8 cellular contexts compared by ENCODE assay signal in the genomic region with DNA sequence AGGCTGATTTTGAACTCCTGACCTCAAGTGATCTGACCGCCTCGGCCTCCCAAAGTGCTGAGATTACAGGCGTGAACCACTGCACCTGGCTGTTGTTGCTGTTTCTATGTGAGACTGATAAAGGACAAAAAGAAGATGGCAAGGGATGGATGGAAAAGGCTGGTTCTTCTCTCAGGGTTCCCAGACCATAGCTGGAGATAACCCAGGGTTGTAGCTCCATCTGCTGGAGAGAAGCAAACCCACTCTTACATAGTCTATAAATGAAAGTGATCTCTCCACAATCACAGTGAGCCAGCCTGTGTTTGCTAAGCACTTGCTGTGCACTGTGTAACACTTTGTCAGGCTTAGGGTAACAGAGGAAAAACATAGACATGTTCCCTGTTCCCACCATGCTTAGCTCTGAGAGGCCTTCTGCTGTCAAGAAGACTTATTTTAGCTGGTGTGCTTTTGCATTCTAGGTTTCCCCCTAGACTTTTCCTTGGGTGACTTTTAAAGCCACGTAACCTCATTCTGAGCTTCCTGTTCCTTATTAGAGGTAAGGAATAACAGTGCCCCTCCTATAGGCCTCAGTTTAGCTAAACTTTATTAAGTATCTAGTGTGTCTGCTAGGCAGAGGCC. TPM values are rescaled to one million over a fixed set of nuclear protein-coding genes. Genes with fewer than 3 reads are reported as not detected.
DNase-seq lines count a peak whose midpoint lies in the region; ATAC-seq and TF ChIP-seq lines count a peak whose summit lies in the region.

No MANE protein-coding gene starts in this region.

- no peaks in the 10 kb centered on the region for H3K9me3 Mint-ChIP-seq in CD8-positive, alpha-beta T cell
- H3K9me3 Mint-ChIP-seq in endodermal cell: no peaks in the 10 kb centered on the region

- POLR2A ChIA-PET in CD8-positive, alpha-beta T cell (lab: Charles Lee): interaction anchor here (0.6 kb wide), 1 partner anchor 68 kb away, joined by 4 read pairs; no protein-coding TSS in a partner anchor

- no peak overlapping the region for H3K4me3 ChIP-seq in CD8-positive, alpha-beta T cell (ENCODE audit: low read depth, low read length)
- no peak overlapping the region for H3K4me3 ChIP-seq in endodermal cell (ENCODE audit: low read length)

- no peak overlapping the region for H3K27ac Mint-ChIP-seq in CD8-positive, alpha-beta T cell
- H3K27ac Mint-ChIP-seq in endodermal cell: no peak overlapping the region

- peak; percentile 68 for TF ChIP-seq CTCF in CD8-positive, alpha-beta T cell (IDR thresholded peaks at IDR 0.05)
- TF ChIP-seq CTCF in endodermal cell (conservative IDR thresholded peaks at IDR 0.05): peak; percentile 91

- no peak overlapping the region for H3K27ac ChIP-seq in CD8-positive, alpha-beta T cell (ENCODE audit: low read depth, low read length)
- H3K27ac ChIP-seq in endodermal cell (ENCODE audit: low read depth, low read length): no peak overlapping the region

- CTCF ChIA-PET in CD8-positive, alpha-beta T cell (lab: Charles Lee): interaction anchor here (0.6 to 2.3 kb wide), 26 partner anchors 10 to 652 kb away, joined by 3 to 27 read pairs (median 4); partner anchors contain the start of gene LIMS1

- no peaks in the 10 kb centered on the region for H3K27me3 ChIP-seq in CD8-positive, alpha-beta T cell (ENCODE audit: insufficient read depth, low read length)
- H3K27me3 ChIP-seq in endodermal cell (ENCODE audit: control insufficient read depth, insufficient read depth, low read length, poor library complexity, severe bottlenecking): no peaks in the 10 kb centered on the region

- H3K4me1 ChIP-seq in CD8-positive, alpha-beta T cell (ENCODE audit: insufficient read depth, low read length): peaks cover 5% of the 10 kb centered on the region
- peaks cover 10% of the 10 kb centered on the region for H3K4me1 ChIP-seq in endodermal cell (ENCODE audit: control insufficient read depth, insufficient read depth, low read length)

- peaks cover 15% of the 10 kb centered on the region for H3K4me1 Mint-ChIP-seq in CD8-positive, alpha-beta T cell (ENCODE audit: low read depth)
- peaks cover 19% of the 10 kb centered on the region for H3K4me1 Mint-ChIP-seq in endodermal cell

- no peak overlapping the region for H3K9ac ChIP-seq in endodermal cell (ENCODE audit: extremely low read depth, low read length, poor library complexity, severe bottlenecking)

- H3K36me3 Mint-ChIP-seq in CD8-positive, alpha-beta T cell: no peaks in the 10 kb centered on the region
- H3K36me3 Mint-ChIP-seq in endodermal cell (ENCODE audit: low read depth): no peaks in the 10 kb centered on the region

- H3K9me3 ChIP-seq in CD8-positive, alpha-beta T cell (ENCODE audit: low read length): no peaks in the 10 kb centered on the region
- no peaks in the 10 kb centered on the region for H3K9me3 ChIP-seq in endodermal cell (ENCODE audit: control insufficient read depth, low read length)

- peak overlapping the region; percentile 27 for H3K4me3 Mint-ChIP-seq in CD8-positive, alpha-beta T cell
- H3K4me3 Mint-ChIP-seq in endodermal cell: no peak overlapping the region

- no peaks in the 10 kb centered on the region for H3K27me3 Mint-ChIP-seq in CD8-positive, alpha-beta T cell (ENCODE audit: low read depth)
- H3K27me3 Mint-ChIP-seq in endodermal cell (ENCODE audit: insufficient read depth): no peaks in the 10 kb centered on the region

- H3K36me3 ChIP-seq in CD8-positive, alpha-beta T cell (ENCODE audit: insufficient read depth, low read length): no peaks in the 10 kb centered on the region
- no peaks in the 10 kb centered on the region for H3K36me3 ChIP-seq in endodermal cell (ENCODE audit: control insufficient read depth, insufficient read depth, low read length)

- intact Hi-C loops in CD8-positive, alpha-beta T cell (cut with DNase I, micrococcal nuclease): loop anchor here (1.0 to 10.0 kb wide), 7 partner anchors 92 to 1012 kb away; no protein-coding TSS in a partner anchor

- peak; percentile 92 for ATAC-seq in CD8-positive, alpha-beta T cell
- ATAC-seq in GM19328 (IDR thresholded peaks at IDR 0.05; ENCODE audit: unreplicated experiment) (peak; percentile 77), HG03439 (IDR thresholded peaks at IDR 0.05; ENCODE audit: unreplicated experiment) (peak; percentile 62)

- peak; percentile 6 to 64 (median 49) for DNase-seq in CD8-positive, alpha-beta T cell
- DNase-seq in NCI-H526 (lab: John Stamatoyannopoulos, UW): peak; percentile 68 to 82
- peak; percentile 52 to 59 for DNase-seq in activated CD4-positive, alpha-beta T cell treated with anti-CD3 and anti-CD28 coated beads, Interleukin-2, amount 50 U/mL, for 48 hours
- peak; percentile 83 for DNase-seq in endodermal cell
- DNase-seq in mucosa of gallbladder (ENCODE audit: low spot score): peak; percentile 78
- DNase-seq in stimulated activated naive CD4-positive, alpha-beta T cell (lab: John Stamatoyannopoulos, UW): peak; percentile 3 to 57 (median 31)

- WGBS in endodermal cell (ENCODE audit: insufficient coverage in 1 of 2, insufficient read length in 1 of 2), 2 experiments: 72 to 80% methylated on average over 1 to 4 of the region's 4 CpGs

RNA-seq across cellular contexts. Expression of gene LIMS1, which starts 49.7 kb away (rescaled TPM):
- total RNA-seq in CD8-positive, alpha-beta T cell: 10 to 100 TPM; 10.1 to 10.6 TPM
- 10 to 100 TPM; 45.9 to 46.6 TPM for total RNA-seq in endodermal cell
- polyA plus RNA-seq in endodermal cell (2013, experiment 1 of 2): 25.5 TPM
- polyA plus RNA-seq in endodermal cell (2013, experiment 2 of 2): 27.3 TPM
- 64.1 TPM for total RNA-seq in mucosa of gallbladder

Comparison
In these comparisons a context has a peak if more than half of its experiments do, and no peak if none do; other contexts are left out.
1. DNase-seq: peak in every context shown above with its lines; median percentile 83 in endodermal cell; 78 in mucosa of gallbladder; 75 in NCI-H526; 56 in activated CD4-positive, alpha-beta T cell treated with anti-CD3 and anti-CD28 coated beads, Interleukin-2, amount 50 U/mL, for 48 hours; 49 in CD8-positive, alpha-beta T cell; 31 in stimulated activated naive CD4-positive, alpha-beta T cell.